In the genomic region with DNA sequence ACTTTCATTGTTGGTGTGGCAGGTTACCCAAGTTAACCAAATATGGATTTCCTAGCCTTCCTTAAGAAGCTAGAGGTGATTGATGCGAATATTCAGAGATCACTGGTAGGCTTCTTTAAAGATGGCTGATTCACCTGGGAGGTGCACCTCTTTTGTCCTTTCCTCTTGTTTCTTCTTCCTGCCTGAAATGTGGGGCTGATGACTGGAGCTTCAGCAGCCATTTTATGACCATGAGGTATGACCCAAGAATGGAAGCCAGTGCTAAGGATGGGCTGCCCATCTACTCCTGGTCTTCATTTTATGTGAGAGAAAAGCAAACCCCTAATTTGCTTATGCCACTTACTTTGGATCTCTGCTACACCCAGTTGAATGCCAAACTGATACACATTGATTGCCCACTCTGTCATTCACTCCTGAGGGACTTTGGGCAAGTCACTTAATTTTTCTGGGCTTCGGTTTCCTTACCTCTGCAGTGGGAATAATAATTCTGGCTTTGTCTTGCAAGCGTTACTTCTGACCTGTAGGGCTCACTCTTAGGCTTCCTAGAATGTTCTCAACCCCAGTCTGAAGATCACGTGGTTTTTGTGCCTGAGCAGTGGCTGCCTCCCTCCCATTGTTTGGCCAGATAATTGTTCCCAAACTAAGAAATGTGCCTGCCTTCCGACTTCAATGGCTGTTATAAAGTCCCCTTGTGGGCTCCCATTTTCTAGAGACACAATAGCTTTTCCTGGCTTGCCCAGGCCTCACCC, we compare ENCODE assay signal across 15 cellular contexts.
DNase-seq lines count a peak whose midpoint lies in the region; ATAC-seq, FAIRE-seq and TF ChIP-seq lines count a peak whose summit lies in the region.
"Had no signal": no experiment of that assay in that cellular context is flagged by ENCODE, and none has a peak within 500 bp of the region (broad histone marks: within the 10 kb centered on the region; RNA-seq: fewer than 3 reads in every experiment).

No MANE protein-coding gene starts in this region.

- no peak for TF ChIP-seq CTCF in HCT116 (IDR thresholded peaks at IDR 0.05 in 2 of 3, conservative IDR thresholded peaks at IDR 0.05 in 1 of 3; ENCODE audit: borderline replicate concordance in 1 of 3, insufficient read depth in 1 of 3, low read depth in 2 of 3, low read length in 2 of 3)
- no peak for TF ChIP-seq CTCF in K562 (IDR thresholded peaks at IDR 0.05 in 2 of 3, conservative IDR thresholded peaks at IDR 0.05 in 1 of 3; ENCODE audit: insufficient read depth in 2 of 3, low read depth in 1 of 3, low read length in 3 of 3)
- TF ChIP-seq CTCF in endodermal cell (conservative IDR thresholded peaks at IDR 0.05) = peak; percentile 25
- no peak for TF ChIP-seq CTCF in osteoblast (IDR thresholded peaks at IDR 0.05; ENCODE audit: extremely low read depth, low read depth, low read length)
- no peak for TF ChIP-seq CTCF in vagina (IDR thresholded peaks at IDR 0.05)

- H3K27ac ChIP-seq in HCT116 (ENCODE audit: low read depth, low read length) = no peak overlapping the region
- H3K27ac ChIP-seq in K562 (ENCODE audit: extremely low read depth, low read depth, low read length) = no peak overlapping the region
- peak overlapping the region; percentile 75 for H3K27ac ChIP-seq in endodermal cell (ENCODE audit: low read depth, low read length)
- no peak overlapping the region for H3K27ac ChIP-seq in osteoblast (ENCODE audit: low read depth, low read length)
- no peak overlapping the region for H3K27ac ChIP-seq in vagina
- H3K27ac ChIP-seq: GM23248 had no signal

- no peak overlapping the region for H3K4me2 ChIP-seq in HCT116 (ENCODE audit: low read length)
- H3K4me2 ChIP-seq in K562 (ENCODE audit: insufficient read depth, low read length) = no peak overlapping the region
- H3K4me2 ChIP-seq in osteoblast (ENCODE audit: insufficient read depth, low read length) = no peak overlapping the region

- no peak overlapping the region for H3K27ac Mint-ChIP-seq in endodermal cell
- H3K27ac Mint-ChIP-seq: B cell; CD4-positive, alpha-beta T cell had no signal

- H3K36me3 Mint-ChIP-seq in endodermal cell (ENCODE audit: low read depth) = no peaks in the 10 kb centered on the region

- 0% methylated on average over 5 of the region's 5 CpGs for WGBS in K562 (ENCODE audit: insufficient coverage, low coverage, missing lambda C conversion rate)
- WGBS in endodermal cell (ENCODE audit: insufficient coverage in 1 of 2, insufficient read length in 1 of 2), 2 experiments = 78 to 88% methylated on average over 5 of the region's 5 CpGs

- no peaks in the 10 kb centered on the region for H3K9me3 Mint-ChIP-seq in endodermal cell
- H3K9me3 Mint-ChIP-seq: CD4-positive, alpha-beta T cell had no signal

- H4K20me1 ChIP-seq in HCT116 (ENCODE audit: insufficient read depth) (no peaks in the 10 kb centered on the region), K562 (replicated peaks; ENCODE audit: control insufficient read depth, insufficient read depth, low read length) (no peaks in the 10 kb centered on the region; the same call in 1 of the 2 replicates), osteoblast (ENCODE audit: insufficient read depth, low read length) (peaks cover 7% of the 10 kb centered on the region)

- H3K9me3 ChIP-seq in HCT116 (ENCODE audit: control insufficient read depth in 1 of 2, insufficient read depth in 1 of 2, low read depth in 1 of 2, low read length in 2 of 2) (no peaks in the 10 kb centered on the region), K562 (replicated peaks; ENCODE audit: control insufficient read depth, insufficient read depth, low read depth, low read length) (no peaks in the 10 kb centered on the region), endodermal cell (ENCODE audit: control insufficient read depth, low read length) (no peaks in the 10 kb centered on the region), osteoblast (ENCODE audit: low read depth, low read length) (no peaks in the 10 kb centered on the region), vagina (no peaks in the 10 kb centered on the region)
- H3K9me3 ChIP-seq: HAP-1 had no signal

- no peak overlapping the region for H3K4me3 ChIP-seq in HCT116 (replicated peaks in 1 of 2; ENCODE audit: low read depth in 1 of 2, low read length in 2 of 2)
- no peak overlapping the region for H3K4me3 ChIP-seq in K562
- no peak overlapping the region for H3K4me3 ChIP-seq in endodermal cell (ENCODE audit: low read length)
- H3K4me3 ChIP-seq in osteoblast (ENCODE audit: insufficient read depth, low read length) = no peak overlapping the region
- no peak overlapping the region for H3K4me3 ChIP-seq in vagina
- H3K4me3 ChIP-seq: GM23248, HAP-1 had no signal

- H3K36me3 ChIP-seq in HCT116 (ENCODE audit: control insufficient read depth in 1 of 2, insufficient read depth in 2 of 2, low read length in 2 of 2) (no peaks in the 10 kb centered on the region), K562 (ENCODE audit: control insufficient read depth, insufficient read depth, low read length) (no peaks in the 10 kb centered on the region), endodermal cell (ENCODE audit: control insufficient read depth, insufficient read depth, low read length) (no peaks in the 10 kb centered on the region), osteoblast (ENCODE audit: insufficient read depth, low read length) (no peaks in the 10 kb centered on the region), vagina (no peaks in the 10 kb centered on the region)
- H3K36me3 ChIP-seq: HAP-1 had no signal

- BruUV-seq in HCT116 (replicated peaks; lab: Mats Ljungman, UMichigan) (no TSS peak), K562 (replicated peaks; lab: Mats Ljungman, UMichigan) (no TSS peak)

- H3K4me1 ChIP-seq in HCT116 (ENCODE audit: control insufficient read depth in 1 of 2, insufficient read depth in 2 of 2, low read length in 2 of 2) (no peaks in the 10 kb centered on the region), K562 (replicated peaks in 1 of 2; ENCODE audit: control insufficient read depth in 2 of 2, insufficient read depth in 2 of 2, low read length in 2 of 2) (no peaks in the 10 kb centered on the region), endodermal cell (ENCODE audit: control insufficient read depth, insufficient read depth, low read length) (peaks cover 10% of the 10 kb centered on the region), osteoblast (ENCODE audit: insufficient read depth, low read length) (peaks cover 3% of the 10 kb centered on the region), vagina (no peaks in the 10 kb centered on the region)
- H3K4me1 ChIP-seq: HAP-1 had no signal

- no peak overlapping the region for H3K9ac ChIP-seq in HCT116 (ENCODE audit: low read length)
- no peak overlapping the region for H3K9ac ChIP-seq in K562 (ENCODE audit: insufficient read depth in 1 of 2, low read depth in 2 of 2, low read length in 2 of 2)
- H3K9ac ChIP-seq in endodermal cell (ENCODE audit: extremely low read depth, low read length, poor library complexity, severe bottlenecking) = no peak overlapping the region
- H3K9ac ChIP-seq: GM23248 had no signal

- TF ChIP-seq RAD21 in HCT116 (IDR thresholded peaks at IDR 0.05; ENCODE audit: low read depth) (no peak), K562 (CRISPR knock-in tag; conservative IDR thresholded peaks at IDR 0.05 in 1 of 2, IDR thresholded peaks at IDR 0.05 in 1 of 2) (no peak)

- intact Hi-C loops in HCT116 (cut with micrococcal nuclease) = no loop called here
- intact Hi-C loops in K562 (cut with micrococcal nuclease) = no loop called here
- intact Hi-C loops in vagina (cut with DNase I) = no loop called here

- H3K27me3 ChIP-seq in HCT116 (ENCODE audit: insufficient read depth, low read length) (peaks cover 36% of the 10 kb centered on the region), K562 (ENCODE audit: control insufficient read depth in 2 of 2, insufficient read depth in 2 of 2, low read length in 2 of 2) (peaks cover 3 to 33% of the 10 kb centered on the region in 2 experiments; a peak in 4 of 5 replicates), endodermal cell (ENCODE audit: control insufficient read depth, insufficient read depth, low read length, poor library complexity, severe bottlenecking) (no peaks in the 10 kb centered on the region), osteoblast (ENCODE audit: insufficient read depth, low read length) (no peaks in the 10 kb centered on the region), vagina (no peaks in the 10 kb centered on the region)

- H3K79me2 ChIP-seq in HCT116 (ENCODE audit: insufficient read depth, low read length) (no peaks in the 10 kb centered on the region), K562 (ENCODE audit: control insufficient read depth, insufficient read depth, low read length) (no peaks in the 10 kb centered on the region), osteoblast (ENCODE audit: insufficient read depth, low read length) (no peaks in the 10 kb centered on the region)

- peaks cover 8% of the 10 kb centered on the region for H3K27me3 Mint-ChIP-seq in endodermal cell (ENCODE audit: insufficient read depth)

- no peak for DNase-seq in HCT116 (ENCODE audit: low read depth, low spot score)
- DNase-seq in K562 (ENCODE audit: extremely low read depth in 1 of 4, low spot score in 3 of 4) = no peak
- DNase-seq in endodermal cell = no peak
- peak; percentile 83 for DNase-seq in osteoblast (ENCODE audit: insufficient read length, low spot score, missing footprints)
- no peak for DNase-seq in NAMALWA (ENCODE audit: low spot score)
- no peak for DNase-seq in vagina (ENCODE audit: extremely low spot score in 2 of 2)
- DNase-seq: C1 segment of cervical spinal cord; Calu3; CD4-positive, alpha-beta T cell; DMS 273 treated with DMSO at 0.1 percent for 48 hours; GM23248 had no signal

- peaks cover 23% of the 10 kb centered on the region for H3K4me1 Mint-ChIP-seq in endodermal cell
- H3K4me1 Mint-ChIP-seq: B cell had no signal

- CTCF ChIA-PET in HCT116 (lab: Charles Lee) = no interaction called here
- CTCF ChIA-PET in K562 (lab: Yijun Ruan, JAX; ENCODE audit: low intra/inter-chr PET ratio) = no interaction called here

- H2AFZ ChIP-seq in HCT116 (ENCODE audit: low read depth, low read length, poor library complexity, severe bottlenecking) (no peak overlapping the region), K562 (ENCODE audit: low read depth, low read length) (no peak overlapping the region), osteoblast (ENCODE audit: low read length) (no peak overlapping the region)
- H2AFZ ChIP-seq: GM23248 had no signal

- no peak overlapping the region for H3K4me3 Mint-ChIP-seq in endodermal cell
- H3K4me3 Mint-ChIP-seq: B cell; CD4-positive, alpha-beta T cell had no signal

- peak; percentile 50; the same call in 1 of the 2 replicates for ATAC-seq in HCT116
- peak; percentile 48; the same call in 1 of the 3 replicates for ATAC-seq in K562
- no peak for ATAC-seq in HG02852 (IDR thresholded peaks at IDR 0.05; ENCODE audit: unreplicated experiment)

- RAD21 ChIA-PET in HCT116 (lab: Charles Lee; ENCODE audit: low non-redundant PET in 1 of 2, low total read pairs in 2 of 2, uncharacterized antibody in 2 of 2, unreplicated experiment in 2 of 2) = no interaction called here

- no peaks in the 10 kb centered on the region for H3K9me2 ChIP-seq in HCT116 (ENCODE audit: insufficient read depth)

- no peaks in the 10 kb centered on the region for H3K9me1 ChIP-seq in K562 (ENCODE audit: control insufficient read depth, insufficient read depth, low read length)

- TF ChIP-seq POLR2A in HCT116 (IDR thresholded peaks at IDR 0.05; ENCODE audit: borderline replicate concordance, extremely low read depth, insufficient read depth, insufficient read length) = no peak
- no peak for TF ChIP-seq POLR2A in K562 (conservative IDR thresholded peaks at IDR 0.05)
- TF ChIP-seq POLR2A in vagina (IDR thresholded peaks at IDR 0.05) = no peak

- in situ Hi-C loops in K562 (cut with MboI) = no loop called here

- FAIRE-seq in K562 (lab: Jason Lieb, UNC) = no peak
- FAIRE-seq: GM18507 had no signal

- POLR2A ChIA-PET in HCT116 (lab: Charles Lee) (no interaction called here), K562 (lab: Yijun Ruan, JAX) (interaction anchor here (1.0 kb wide), 1 partner anchor 294 kb away, joined by 3 read pairs; no protein-coding TSS in a partner anchor)

- TF ChIP-seq EP300 in K562 (IDR thresholded peaks at IDR 0.05; ENCODE audit: low read length) = no peak
